Comparison of ENCODE assay signal across 1 cellular context in the genomic region with DNA sequence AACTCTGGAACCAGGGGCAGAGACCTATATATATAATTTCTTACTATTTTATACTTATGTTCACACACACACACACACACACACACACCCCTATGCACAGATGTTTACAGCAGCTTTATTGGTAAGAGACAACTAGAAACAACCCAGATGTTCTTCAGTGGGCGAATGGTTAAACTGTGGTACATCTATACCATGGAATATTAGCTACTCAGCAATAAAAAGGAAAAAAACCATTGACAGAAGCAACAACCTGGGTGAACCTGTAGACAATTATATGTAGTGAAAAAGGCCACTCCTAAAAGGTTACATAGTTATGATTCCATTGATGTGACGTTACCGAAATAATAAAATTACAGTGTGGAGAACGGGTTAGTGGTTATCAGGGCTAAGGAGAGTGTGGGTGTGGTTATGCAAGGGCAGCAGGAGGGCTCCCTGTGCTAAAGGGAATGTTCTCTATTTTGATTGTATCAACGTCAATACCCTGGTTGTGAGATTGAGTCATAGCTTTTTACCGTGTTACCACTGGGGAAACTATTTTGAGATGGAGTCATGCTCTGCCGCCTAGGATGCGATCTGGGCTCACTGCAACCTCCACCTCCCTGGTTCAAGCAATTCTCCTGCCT.
TF ChIP-seq lines count a peak whose summit lies in the region.

No MANE protein-coding gene starts in this region.

TF ChIP-seq in K562, 482 proteins besides CTCF, POLR2A, EP300 and RAD21 (continued from another document):
- TF ChIP-seq RCOR1 (IDR thresholded peaks at IDR 0.05; ENCODE audit: borderline replicate concordance in 1 of 2, low read depth in 2 of 2, low read length in 2 of 2): 0 out of 4 replicates have a peak, but pooled peaks of 1 of the 2 experiments have one; percentile 14
- peak; percentile 22; the same call in 1 of the 2 replicates for TF ChIP-seq ATF7 (IDR thresholded peaks at IDR 0.05)
- TF ChIP-seq JUND (IDR thresholded peaks at IDR 0.05; ENCODE audit: borderline replicate concordance, low read depth, low read length): peak; percentile 55; the same call in 1 of the 2 replicates
- no peak for TF ChIP-seq JUND (tag; IDR thresholded peaks at IDR 0.05; ENCODE audit: borderline replicate concordance, low read depth, low read length)
- TF ChIP-seq C11orf30 (IDR thresholded peaks at IDR 0.05; ENCODE audit: low read depth): peak; percentile 68; the same call in 1 of the 2 replicates
- TF ChIP-seq ZNF146 (CRISPR knock-in tag; IDR thresholded peaks at IDR 0.05; ENCODE audit: unreplicated experiment): peak; percentile 58
- no peak for TF ChIP-seq CEBPG (CRISPR knock-in tag; IDR thresholded peaks at IDR 0.05)
- TF ChIP-seq CEBPG (tag; conservative IDR thresholded peaks at IDR 0.05 in 1 of 2, IDR thresholded peaks at IDR 0.05 in 1 of 2): peak; percentile 6 to 39; a peak in 2 of 4 replicates
- TF ChIP-seq, protein P1, sequence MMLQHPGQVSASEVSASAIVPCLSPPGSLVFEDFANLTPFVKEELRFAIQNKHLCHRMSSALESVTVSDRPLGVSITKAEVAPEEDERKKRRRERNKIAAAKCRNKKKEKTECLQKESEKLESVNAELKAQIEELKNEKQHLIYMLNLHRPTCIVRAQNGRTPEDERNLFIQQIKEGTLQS (IDR thresholded peaks at IDR 0.05): peak; percentile 34; the same call in 1 of the 2 replicates
- TF ChIP-seq, protein P1 (CRISPR knock-in tag; conservative IDR thresholded peaks at IDR 0.05): no peak
- TF ChIP-seq OTX1 (CRISPR knock-in tag; IDR thresholded peaks at IDR 0.05): no peak
- TF ChIP-seq CREM (IDR thresholded peaks at IDR 0.05; ENCODE audit: low read depth): peak; percentile 46; the same call in 1 of the 2 replicates
- peak; percentile 63 for TF ChIP-seq MAFG (tag; conservative IDR thresholded peaks at IDR 0.05)
- TF ChIP-seq CBFA2T3 (IDR thresholded peaks at IDR 0.05): peak; percentile 24
- TF ChIP-seq, protein P2, sequence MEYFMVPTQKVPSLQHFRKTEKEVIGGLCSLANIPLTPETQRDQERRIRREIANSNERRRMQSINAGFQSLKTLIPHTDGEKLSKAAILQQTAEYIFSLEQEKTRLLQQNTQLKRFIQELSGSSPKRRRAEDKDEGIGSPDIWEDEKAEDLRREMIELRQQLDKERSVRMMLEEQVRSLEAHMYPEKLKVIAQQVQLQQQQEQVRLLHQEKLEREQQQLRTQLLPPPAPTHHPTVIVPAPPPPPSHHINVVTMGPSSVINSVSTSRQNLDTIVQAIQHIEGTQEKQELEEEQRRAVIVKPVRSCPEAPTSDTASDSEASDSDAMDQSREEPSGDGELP (CRISPR knock-in tag; IDR thresholded peaks at IDR 0.05; ENCODE audit: borderline replicate concordance): no peak
- TF ChIP-seq KDM1A (IDR thresholded peaks at IDR 0.05): 0 out of 4 replicates have a peak, but pooled peaks of 1 of the 2 experiments have one; percentile 7
- peak; percentile 39; the same call in 1 of the 2 replicates for TF ChIP-seq SMARCA4 (IDR thresholded peaks at IDR 0.05)
- TF ChIP-seq DPF2 (IDR thresholded peaks at IDR 0.05): 0 out of 2 replicates have a peak, but pooled peaks have one; percentile 10
